ENCODE assay signal across 8 cellular contexts in the genomic region with DNA sequence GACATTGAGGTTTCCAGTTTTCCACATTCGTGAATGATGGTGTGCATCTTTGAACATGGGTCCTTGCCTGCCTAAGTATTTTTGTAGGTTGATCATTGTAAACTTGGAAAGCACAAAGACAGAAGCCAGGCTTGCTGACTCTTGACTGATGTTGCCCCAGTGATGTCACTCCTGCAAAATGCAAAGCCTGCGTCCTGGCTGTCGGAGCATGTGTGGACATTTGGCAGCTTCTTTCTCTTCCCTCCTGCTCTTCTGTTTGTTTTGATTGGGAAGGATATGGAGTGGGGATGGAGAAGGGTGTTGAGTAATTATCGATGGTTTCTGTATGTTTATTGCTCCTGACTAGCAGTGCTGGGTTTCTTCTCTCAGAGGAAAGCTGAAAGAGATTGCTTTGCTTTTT. TPM values are rescaled to one million over a fixed set of nuclear protein-coding genes. Genes with fewer than 3 reads are reported as not detected.
DNase-seq lines count a peak whose midpoint lies in the region; ATAC-seq and TF ChIP-seq lines count a peak whose summit lies in the region.

No MANE protein-coding gene starts in this region.

- peaks cover 33% of the 10 kb centered on the region for H3K4me1 ChIP-seq in stomach smooth muscle (ENCODE audit: control insufficient read depth, insufficient read depth, low read length)

- H3K9ac ChIP-seq in stomach smooth muscle (ENCODE audit: low read length in 2 of 2) = no peak overlapping the region

- H3K27me3 ChIP-seq in stomach smooth muscle (ENCODE audit: control insufficient read depth in 1 of 2, insufficient read depth in 2 of 2, low read length in 2 of 2) = no peaks in the 10 kb centered on the region

- peaks cover 33% of the 10 kb centered on the region for H3K4me1 Mint-ChIP-seq in activated CD4-positive, alpha-beta T cell treated with anti-CD3 and anti-CD28 coated beads, Interleukin-2, amount 10 ng/mL, durations not matched to agents 24 days and 14 days
- H3K4me1 Mint-ChIP-seq in T-helper 17 cell = peaks cover 49% of the 10 kb centered on the region

- H3K27ac ChIP-seq in stomach smooth muscle (ENCODE audit: low read length) = peak overlapping the region; percentile 69

- peaks cover 39% of the 10 kb centered on the region for H3K36me3 Mint-ChIP-seq in activated CD4-positive, alpha-beta T cell treated with anti-CD3 and anti-CD28 coated beads, Interleukin-2, amount 10 ng/mL, durations not matched to agents 24 days and 14 days (ENCODE audit: low read depth)
- H3K36me3 Mint-ChIP-seq in T-helper 17 cell (ENCODE audit: low read depth) = peaks cover 5% of the 10 kb centered on the region

- DNase-seq in activated CD4-positive, alpha-beta T cell treated with anti-CD3 and anti-CD28 coated beads, Interleukin-2, amount 10 ng/mL, durations not matched to agents 24 days and 14 days = no peak
- DNase-seq in activated CD4-positive, alpha-beta T cell treated with anti-CD3 and anti-CD28 coated beads for 4 hours = no peak
- DNase-seq in T-helper 17 cell (no peak), foreskin fibroblast (peak; percentile 92 to 95), AML-193 (lab: John Stamatoyannopoulos, UW) (no peak), NCI-H187 (lab: John Stamatoyannopoulos, UW) (no peak)
- DNase-seq in activated CD4-positive, CD25-positive, alpha-beta regulatory T cell (lab: John Stamatoyannopoulos, UW) = no peak

- peak overlapping the region; percentile 45 for H3K27ac Mint-ChIP-seq in activated CD4-positive, alpha-beta T cell treated with anti-CD3 and anti-CD28 coated beads, Interleukin-2, amount 10 ng/mL, durations not matched to agents 24 days and 14 days
- no peak overlapping the region for H3K27ac Mint-ChIP-seq in T-helper 17 cell

- peaks cover 0 to 2% of the 10 kb centered on the region in 2 donors for H3K36me3 ChIP-seq in stomach smooth muscle (ENCODE audit: control insufficient read depth in 2 of 2, insufficient read depth in 2 of 2, low read length in 2 of 2)

- no peaks in the 10 kb centered on the region for H3K9me3 Mint-ChIP-seq in activated CD4-positive, alpha-beta T cell treated with anti-CD3 and anti-CD28 coated beads, Interleukin-2, amount 10 ng/mL, durations not matched to agents 24 days and 14 days

- no peaks in the 10 kb centered on the region for H3K9me3 ChIP-seq in T-helper 17 cell (ENCODE audit: control insufficient read depth, low read length, poor library complexity, severe bottlenecking)
- H3K9me3 ChIP-seq in stomach smooth muscle (ENCODE audit: control insufficient read depth in 2 of 2, low read length in 2 of 2) = no peaks in the 10 kb centered on the region

- H3K4me3 Mint-ChIP-seq in activated CD4-positive, alpha-beta T cell treated with anti-CD3 and anti-CD28 coated beads, Interleukin-2, amount 10 ng/mL, durations not matched to agents 24 days and 14 days = peak overlapping the region; percentile 65
- peak overlapping the region; percentile 100 for H3K4me3 Mint-ChIP-seq in T-helper 17 cell

- ATAC-seq in T-helper 17 cell = no peak

- intact Hi-C loops in activated CD4-positive, alpha-beta T cell treated with anti-CD3 and anti-CD28 coated beads, Interleukin-2, amount 10 ng/mL, durations not matched to agents 24 days and 14 days (cut with micrococcal nuclease) = loop anchor here (5.0 kb wide), 1 partner anchor 49 kb away; no protein-coding TSS in a partner anchor

- TF ChIP-seq CTCF in foreskin fibroblast (IDR thresholded peaks at IDR 0.05; ENCODE audit: low read depth, low read length) = no peak

- no peaks in the 10 kb centered on the region for H3K27me3 Mint-ChIP-seq in activated CD4-positive, alpha-beta T cell treated with anti-CD3 and anti-CD28 coated beads, Interleukin-2, amount 10 ng/mL, durations not matched to agents 24 days and 14 days
- no peaks in the 10 kb centered on the region for H3K27me3 Mint-ChIP-seq in T-helper 17 cell

- H3K4me3 ChIP-seq in foreskin fibroblast (ENCODE audit: low read depth in 1 of 2, low read length in 2 of 2) = peak overlapping the region; percentile 13 to 30
- peak overlapping the region in 1 of 2 donors; percentile 36 for H3K4me3 ChIP-seq in stomach smooth muscle (ENCODE audit: low read length in 2 of 2)

RNA-seq across cellular contexts. Expression of gene NDE1, which starts 3.2 kb away (rescaled TPM):
- total RNA-seq in activated CD4-positive, alpha-beta T cell treated with anti-CD3 and anti-CD28 coated beads, Interleukin-2, amount 10 ng/mL, durations not matched to agents 24 days and 14 days = 85.4 and 85.8 TPM in 2 replicates
- total RNA-seq in T-helper 17 cell = 100 to 1,000 TPM; 122 to 123 TPM

RNA-seq across cellular contexts. Expression of gene MARF1, which starts 10.3 kb away (rescaled TPM):
- 55.6 and 56.2 TPM in 2 replicates for total RNA-seq in activated CD4-positive, alpha-beta T cell treated with anti-CD3 and anti-CD28 coated beads, Interleukin-2, amount 10 ng/mL, durations not matched to agents 24 days and 14 days
- 100 to 1,000 TPM; 159 to 164 TPM for total RNA-seq in T-helper 17 cell

Comparison
In these comparisons a context has a peak if more than half of its experiments do, and no peak if none do; other contexts are left out.
1. DNase-seq: peak in foreskin fibroblast (2 of 2); none in activated CD4-positive, alpha-beta T cell treated with anti-CD3 and anti-CD28 coated beads, Interleukin-2, amount 10 ng/mL, durations not matched to agents 24 days and 14 days (single experiment), activated CD4-positive, alpha-beta T cell treated with anti-CD3 and anti-CD28 coated beads for 4 hours (0 of 2), T-helper 17 cell (0 of 3), AML-193 (0 of 2), activated CD4-positive, CD25-positive, alpha-beta regulatory T cell (0 of 4) and NCI-H187 (0 of 2).